Comparison of ENCODE assay signal across 1 cellular context in the genomic region with DNA sequence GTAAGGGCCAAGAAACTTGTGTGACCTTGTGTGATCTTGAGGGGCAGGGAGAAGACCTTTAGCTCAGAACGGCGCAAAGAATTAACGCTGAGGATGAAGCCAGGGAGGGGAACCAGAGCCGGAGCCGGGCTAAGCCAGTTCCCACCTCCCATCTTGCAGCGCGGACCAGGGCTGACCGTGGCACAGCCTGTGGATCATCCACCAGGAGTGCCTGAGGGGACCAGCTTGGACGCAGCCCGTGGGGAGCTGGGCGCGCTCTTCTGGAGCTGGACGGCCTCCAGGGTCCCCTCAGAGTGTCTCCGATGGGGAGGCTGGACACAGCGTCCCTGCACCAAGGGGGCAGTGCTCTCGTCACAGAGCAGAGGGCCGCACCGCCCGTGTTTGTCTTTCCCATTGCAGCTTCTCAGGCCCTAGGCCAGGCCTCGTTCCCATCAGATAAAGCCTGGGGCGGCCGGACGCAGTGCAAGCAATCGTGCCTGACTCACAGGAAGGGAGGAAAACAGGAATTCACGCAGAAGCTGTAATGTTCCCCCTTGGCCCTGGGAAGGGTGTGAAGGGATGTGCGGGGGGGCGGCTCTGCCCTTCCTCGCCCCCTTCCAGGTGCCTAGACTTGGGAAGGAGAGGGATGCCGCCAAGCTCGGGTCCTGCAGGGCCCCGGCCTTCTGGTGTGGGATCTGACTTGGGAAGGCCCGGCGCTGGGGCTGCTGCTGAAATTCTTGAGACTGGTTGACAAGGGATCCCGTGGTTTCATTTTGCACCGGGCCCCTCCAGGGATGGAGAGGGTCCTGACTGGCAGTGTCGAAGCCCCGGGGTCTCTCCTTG.
TF ChIP-seq lines count a peak whose summit lies in the region.
"Not testable (repeated sequence)": the region's sequence is repeated elsewhere in the genome, so short reads cannot be mapped to it uniquely, and the experiment has no call there.

No MANE protein-coding gene starts in this region.

TF ChIP-seq in HepG2, 621 proteins besides CTCF, POLR2A, EP300 and RAD21 (continued from another document and continues in another):
- TF ChIP-seq, protein P1, sequence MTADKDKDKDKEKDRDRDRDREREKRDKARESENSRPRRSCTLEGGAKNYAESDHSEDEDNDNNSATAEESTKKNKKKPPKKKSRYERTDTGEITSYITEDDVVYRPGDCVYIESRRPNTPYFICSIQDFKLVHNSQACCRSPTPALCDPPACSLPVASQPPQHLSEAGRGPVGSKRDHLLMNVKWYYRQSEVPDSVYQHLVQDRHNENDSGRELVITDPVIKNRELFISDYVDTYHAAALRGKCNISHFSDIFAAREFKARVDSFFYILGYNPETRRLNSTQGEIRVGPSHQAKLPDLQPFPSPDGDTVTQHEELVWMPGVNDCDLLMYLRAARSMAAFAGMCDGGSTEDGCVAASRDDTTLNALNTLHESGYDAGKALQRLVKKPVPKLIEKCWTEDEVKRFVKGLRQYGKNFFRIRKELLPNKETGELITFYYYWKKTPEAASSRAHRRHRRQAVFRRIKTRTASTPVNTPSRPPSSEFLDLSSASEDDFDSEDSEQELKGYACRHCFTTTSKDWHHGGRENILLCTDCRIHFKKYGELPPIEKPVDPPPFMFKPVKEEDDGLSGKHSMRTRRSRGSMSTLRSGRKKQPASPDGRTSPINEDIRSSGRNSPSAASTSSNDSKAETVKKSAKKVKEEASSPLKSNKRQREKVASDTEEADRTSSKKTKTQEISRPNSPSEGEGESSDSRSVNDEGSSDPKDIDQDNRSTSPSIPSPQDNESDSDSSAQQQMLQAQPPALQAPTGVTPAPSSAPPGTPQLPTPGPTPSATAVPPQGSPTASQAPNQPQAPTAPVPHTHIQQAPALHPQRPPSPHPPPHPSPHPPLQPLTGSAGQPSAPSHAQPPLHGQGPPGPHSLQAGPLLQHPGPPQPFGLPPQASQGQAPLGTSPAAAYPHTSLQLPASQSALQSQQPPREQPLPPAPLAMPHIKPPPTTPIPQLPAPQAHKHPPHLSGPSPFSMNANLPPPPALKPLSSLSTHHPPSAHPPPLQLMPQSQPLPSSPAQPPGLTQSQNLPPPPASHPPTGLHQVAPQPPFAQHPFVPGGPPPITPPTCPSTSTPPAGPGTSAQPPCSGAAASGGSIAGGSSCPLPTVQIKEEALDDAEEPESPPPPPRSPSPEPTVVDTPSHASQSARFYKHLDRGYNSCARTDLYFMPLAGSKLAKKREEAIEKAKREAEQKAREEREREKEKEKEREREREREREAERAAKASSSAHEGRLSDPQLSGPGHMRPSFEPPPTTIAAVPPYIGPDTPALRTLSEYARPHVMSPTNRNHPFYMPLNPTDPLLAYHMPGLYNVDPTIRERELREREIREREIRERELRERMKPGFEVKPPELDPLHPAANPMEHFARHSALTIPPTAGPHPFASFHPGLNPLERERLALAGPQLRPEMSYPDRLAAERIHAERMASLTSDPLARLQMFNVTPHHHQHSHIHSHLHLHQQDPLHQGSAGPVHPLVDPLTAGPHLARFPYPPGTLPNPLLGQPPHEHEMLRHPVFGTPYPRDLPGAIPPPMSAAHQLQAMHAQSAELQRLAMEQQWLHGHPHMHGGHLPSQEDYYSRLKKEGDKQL (CRISPR knock-in tag; IDR thresholded peaks at IDR 0.05; ENCODE audit: low read depth), result peak; percentile 8; the same call in 1 of the 2 replicates
- TF ChIP-seq, protein P2, sequence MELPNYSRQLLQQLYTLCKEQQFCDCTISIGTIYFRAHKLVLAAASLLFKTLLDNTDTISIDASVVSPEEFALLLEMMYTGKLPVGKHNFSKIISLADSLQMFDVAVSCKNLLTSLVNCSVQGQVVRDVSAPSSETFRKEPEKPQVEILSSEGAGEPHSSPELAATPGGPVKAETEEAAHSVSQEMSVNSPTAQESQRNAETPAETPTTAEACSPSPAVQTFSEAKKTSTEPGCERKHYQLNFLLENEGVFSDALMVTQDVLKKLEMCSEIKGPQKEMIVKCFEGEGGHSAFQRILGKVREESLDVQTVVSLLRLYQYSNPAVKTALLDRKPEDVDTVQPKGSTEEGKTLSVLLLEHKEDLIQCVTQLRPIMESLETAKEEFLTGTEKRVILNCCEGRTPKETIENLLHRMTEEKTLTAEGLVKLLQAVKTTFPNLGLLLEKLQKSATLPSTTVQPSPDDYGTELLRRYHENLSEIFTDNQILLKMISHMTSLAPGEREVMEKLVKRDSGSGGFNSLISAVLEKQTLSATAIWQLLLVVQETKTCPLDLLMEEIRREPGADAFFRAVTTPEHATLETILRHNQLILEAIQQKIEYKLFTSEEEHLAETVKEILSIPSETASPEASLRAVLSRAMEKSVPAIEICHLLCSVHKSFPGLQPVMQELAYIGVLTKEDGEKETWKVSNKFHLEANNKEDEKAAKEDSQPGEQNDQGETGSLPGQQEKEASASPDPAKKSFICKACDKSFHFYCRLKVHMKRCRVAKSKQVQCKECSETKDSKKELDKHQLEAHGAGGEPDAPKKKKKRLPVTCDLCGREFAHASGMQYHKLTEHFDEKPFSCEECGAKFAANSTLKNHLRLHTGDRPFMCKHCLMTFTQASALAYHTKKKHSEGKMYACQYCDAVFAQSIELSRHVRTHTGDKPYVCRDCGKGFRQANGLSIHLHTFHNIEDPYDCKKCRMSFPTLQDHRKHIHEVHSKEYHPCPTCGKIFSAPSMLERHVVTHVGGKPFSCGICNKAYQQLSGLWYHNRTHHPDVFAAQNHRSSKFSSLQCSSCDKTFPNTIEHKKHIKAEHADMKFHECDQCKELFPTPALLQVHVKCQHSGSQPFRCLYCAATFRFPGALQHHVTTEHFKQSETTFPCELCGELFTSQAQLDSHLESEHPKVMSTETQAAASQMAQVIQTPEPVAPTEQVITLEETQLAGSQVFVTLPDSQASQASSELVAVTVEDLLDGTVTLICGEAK (IDR thresholded peaks at IDR 0.05), result not testable (repeated sequence)
- TF ChIP-seq, protein P2 (CRISPR knock-in tag; IDR thresholded peaks at IDR 0.05), result peak; percentile 42; the same call in 1 of the 2 replicates
- TF ChIP-seq ZNF337 (CRISPR knock-in tag; IDR thresholded peaks at IDR 0.05; ENCODE audit: borderline replicate concordance, low read depth) (0 out of 2 replicates have a peak, but pooled peaks have one; percentile 53), ZNF687 (CRISPR knock-in tag; IDR thresholded peaks at IDR 0.05) (peak; percentile 92), KLF12 (CRISPR knock-in tag; IDR thresholded peaks at IDR 0.05; ENCODE audit: borderline replicate concordance) (peak; percentile 34; the same call in 1 of the 2 replicates), NONO (CRISPR knock-in tag; conservative IDR thresholded peaks at IDR 0.05) (peak; percentile 49; the same call in 1 of the 2 replicates), ZNF256 (CRISPR knock-in tag; conservative IDR thresholded peaks at IDR 0.05) (0 out of 2 replicates have a peak, but pooled peaks have one; percentile 35), ZNF350 (CRISPR knock-in tag; IDR thresholded peaks at IDR 0.05; ENCODE audit: borderline replicate concordance, low read depth) (peak; percentile 80), PRDM10 (CRISPR knock-in tag; IDR thresholded peaks at IDR 0.05; ENCODE audit: low read depth) (peak; percentile 61)
- TF ChIP-seq, protein P3, sequence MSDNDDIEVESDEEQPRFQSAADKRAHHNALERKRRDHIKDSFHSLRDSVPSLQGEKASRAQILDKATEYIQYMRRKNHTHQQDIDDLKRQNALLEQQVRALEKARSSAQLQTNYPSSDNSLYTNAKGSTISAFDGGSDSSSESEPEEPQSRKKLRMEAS (IDR thresholded peaks at IDR 0.05), result peak; percentile 32; the same call in 1 of the 2 replicates
- TF ChIP-seq, protein P4, sequence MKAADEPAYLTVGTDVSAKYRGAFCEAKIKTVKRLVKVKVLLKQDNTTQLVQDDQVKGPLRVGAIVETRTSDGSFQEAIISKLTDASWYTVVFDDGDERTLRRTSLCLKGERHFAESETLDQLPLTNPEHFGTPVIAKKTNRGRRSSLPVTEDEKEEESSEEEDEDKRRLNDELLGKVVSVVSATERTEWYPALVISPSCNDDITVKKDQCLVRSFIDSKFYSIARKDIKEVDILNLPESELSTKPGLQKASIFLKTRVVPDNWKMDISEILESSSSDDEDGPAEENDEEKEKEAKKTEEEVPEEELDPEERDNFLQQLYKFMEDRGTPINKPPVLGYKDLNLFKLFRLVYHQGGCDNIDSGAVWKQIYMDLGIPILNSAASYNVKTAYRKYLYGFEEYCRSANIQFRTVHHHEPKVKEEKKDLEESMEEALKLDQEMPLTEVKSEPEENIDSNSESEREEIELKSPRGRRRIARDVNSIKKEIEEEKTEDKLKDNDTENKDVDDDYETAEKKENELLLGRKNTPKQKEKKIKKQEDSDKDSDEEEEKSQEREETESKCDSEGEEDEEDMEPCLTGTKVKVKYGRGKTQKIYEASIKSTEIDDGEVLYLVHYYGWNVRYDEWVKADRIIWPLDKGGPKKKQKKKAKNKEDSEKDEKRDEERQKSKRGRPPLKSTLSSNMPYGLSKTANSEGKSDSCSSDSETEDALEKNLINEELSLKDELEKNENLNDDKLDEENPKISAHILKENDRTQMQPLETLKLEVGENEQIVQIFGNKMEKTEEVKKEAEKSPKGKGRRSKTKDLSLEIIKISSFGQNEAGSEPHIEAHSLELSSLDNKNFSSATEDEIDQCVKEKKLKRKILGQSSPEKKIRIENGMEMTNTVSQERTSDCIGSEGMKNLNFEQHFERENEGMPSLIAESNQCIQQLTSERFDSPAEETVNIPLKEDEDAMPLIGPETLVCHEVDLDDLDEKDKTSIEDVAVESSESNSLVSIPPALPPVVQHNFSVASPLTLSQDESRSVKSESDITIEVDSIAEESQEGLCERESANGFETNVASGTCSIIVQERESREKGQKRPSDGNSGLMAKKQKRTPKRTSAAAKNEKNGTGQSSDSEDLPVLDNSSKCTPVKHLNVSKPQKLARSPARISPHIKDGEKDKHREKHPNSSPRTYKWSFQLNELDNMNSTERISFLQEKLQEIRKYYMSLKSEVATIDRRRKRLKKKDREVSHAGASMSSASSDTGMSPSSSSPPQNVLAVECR (CRISPR knock-in tag; IDR thresholded peaks at IDR 0.05; ENCODE audit: borderline replicate concordance), result peak; percentile 36; the same call in 1 of the 2 replicates
- not testable (repeated sequence) for TF ChIP-seq NONO (IDR thresholded peaks at IDR 0.05)
